9 cellular contexts compared by ENCODE assay signal in genomic region chr2:221555511-221555845, GRCh38. TPM values are rescaled to one million over a fixed set of nuclear protein-coding genes. Genes with fewer than 3 reads are reported as not detected.
DNase-seq lines count a peak whose midpoint lies in the region; ATAC-seq and TF ChIP-seq lines count a peak whose summit lies in the region.
"Had no signal": no experiment of that assay in that cellular context is flagged by ENCODE, and none has a peak within 500 bp of the region (broad histone marks: within the 10 kb centered on the region; RNA-seq: fewer than 3 reads in every experiment).

No MANE protein-coding gene starts in this region.

- ATAC-seq in GM18502 (IDR thresholded peaks at IDR 0.05; ENCODE audit: poor library complexity, unreplicated experiment) (peak; percentile 46), GM19455 (IDR thresholded peaks at IDR 0.05; ENCODE audit: unreplicated experiment) (peak; percentile 54), HG03097 (IDR thresholded peaks at IDR 0.05; ENCODE audit: low FRiP score, unreplicated experiment) (peak; percentile 29)
- ATAC-seq in effector memory CD8-positive, alpha-beta T cell (replicated peaks) = peak; percentile 36

- no peak for TF ChIP-seq CTCF in osteocyte (IDR thresholded peaks at IDR 0.05)

- no peak for DNase-seq in effector memory CD8-positive, alpha-beta T cell
- no peak for DNase-seq in NCI-H2029 treated with DMSO at 0.1 percent for 48 hours (lab: John Stamatoyannopoulos, UW)
- DNase-seq in osteocyte (ENCODE audit: extremely low spot score, unreplicated experiment) = no peak
- no peak for DNase-seq in MG63
- no peak for DNase-seq in NCI-H1092 treated with DMSO at 0.1 percent for 48 hours (lab: John Stamatoyannopoulos, UW)

- peaks cover 25% of the 10 kb centered on the region for H3K36me3 Mint-ChIP-seq in effector memory CD8-positive, alpha-beta T cell (ENCODE audit: insufficient read depth)
- H3K36me3 Mint-ChIP-seq in osteocyte (ENCODE audit: unreplicated experiment) = no peaks in the 10 kb centered on the region

- no peaks in the 10 kb centered on the region for H3K27me3 ChIP-seq in MG63

- H3K4me3 ChIP-seq in MG63 = no peak overlapping the region

- H3K9me3 ChIP-seq in MG63 = no peaks in the 10 kb centered on the region

- peaks cover 12 to 24% of the 10 kb centered on the region in 2 donors for H3K4me1 Mint-ChIP-seq in effector memory CD8-positive, alpha-beta T cell (ENCODE audit: low read depth in 2 of 2)
- H3K4me1 Mint-ChIP-seq in osteocyte (ENCODE audit: unreplicated experiment) = peaks cover 10% of the 10 kb centered on the region

- H3K4me3 Mint-ChIP-seq in effector memory CD8-positive, alpha-beta T cell = peak overlapping the region in 1 of 2 donors; percentile 64
- no peak overlapping the region for H3K4me3 Mint-ChIP-seq in osteocyte (ENCODE audit: unreplicated experiment)
- H3K4me3 Mint-ChIP-seq: dendritic cell treated with granulocyte-macrophage colony-stimulating factor and Interleukin-4, amounts not matched to agents 40 ng/mL and 50 ng/mL, for 4 days had no signal

- no peaks in the 10 kb centered on the region for H3K9me3 Mint-ChIP-seq in effector memory CD8-positive, alpha-beta T cell
- no peaks in the 10 kb centered on the region for H3K9me3 Mint-ChIP-seq in osteocyte (ENCODE audit: unreplicated experiment)
- H3K9me3 Mint-ChIP-seq: dendritic cell treated with granulocyte-macrophage colony-stimulating factor and Interleukin-4, amounts not matched to agents 40 ng/mL and 50 ng/mL, for 4 days had no signal

- H3K36me3 ChIP-seq in MG63 = no peaks in the 10 kb centered on the region

- no peaks in the 10 kb centered on the region for H3K27me3 Mint-ChIP-seq in effector memory CD8-positive, alpha-beta T cell
- no peaks in the 10 kb centered on the region for H3K27me3 Mint-ChIP-seq in osteocyte (ENCODE audit: unreplicated experiment)
- H3K27me3 Mint-ChIP-seq: dendritic cell treated with granulocyte-macrophage colony-stimulating factor and Interleukin-4, amounts not matched to agents 40 ng/mL and 50 ng/mL, for 4 days had no signal

- H3K27ac Mint-ChIP-seq in effector memory CD8-positive, alpha-beta T cell = peak overlapping the region; percentile 25 to 85
- H3K27ac Mint-ChIP-seq in osteocyte (ENCODE audit: unreplicated experiment) = no peak overlapping the region
- H3K27ac Mint-ChIP-seq: dendritic cell treated with granulocyte-macrophage colony-stimulating factor and Interleukin-4, amounts not matched to agents 40 ng/mL and 50 ng/mL, for 4 days had no signal

RNA-seq across cellular contexts. Expression of gene EPHA4, which starts 16.6 kb away (rescaled TPM):
- 16.7 and 16.8 TPM in 2 replicates for total RNA-seq in osteocyte
- total RNA-seq in MG63 (2014; rRNA removed; shearing (Covaris generic); ENCODE audit: low replicate concordance) = 3.8 and 5.4 TPM in 2 replicates
